ENCODE assay signal across 1 cellular context in the genomic region with DNA sequence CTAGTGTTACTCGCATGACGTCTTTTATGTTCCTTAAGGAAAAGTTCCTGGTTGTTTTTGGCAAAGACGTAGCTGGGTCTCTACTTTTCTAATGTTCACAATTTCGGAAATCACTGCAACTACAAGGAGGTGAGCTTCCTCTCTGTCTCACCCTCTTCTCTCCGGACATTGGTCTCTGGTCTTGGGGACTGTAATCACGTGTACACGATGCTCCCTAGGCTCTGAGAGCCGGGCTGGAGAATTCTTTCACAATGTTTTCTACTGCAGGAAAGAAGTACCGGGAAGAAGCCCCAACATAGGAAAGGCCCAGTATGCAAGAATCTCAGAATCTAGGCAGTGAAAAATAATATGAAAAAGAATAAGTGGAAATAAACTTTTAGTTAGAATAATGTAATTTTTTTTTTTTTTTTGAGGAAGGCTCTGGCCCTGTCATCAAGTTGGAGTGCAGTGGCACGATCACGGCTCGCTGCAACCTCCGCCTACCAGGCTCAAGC.
TF ChIP-seq lines count a peak whose summit lies in the region.

No MANE protein-coding gene starts in this region.

TF ChIP-seq in K562, 482 proteins besides CTCF, POLR2A, EP300 and RAD21 (continued from another document and continues in another):
- TF ChIP-seq, protein P1, sequence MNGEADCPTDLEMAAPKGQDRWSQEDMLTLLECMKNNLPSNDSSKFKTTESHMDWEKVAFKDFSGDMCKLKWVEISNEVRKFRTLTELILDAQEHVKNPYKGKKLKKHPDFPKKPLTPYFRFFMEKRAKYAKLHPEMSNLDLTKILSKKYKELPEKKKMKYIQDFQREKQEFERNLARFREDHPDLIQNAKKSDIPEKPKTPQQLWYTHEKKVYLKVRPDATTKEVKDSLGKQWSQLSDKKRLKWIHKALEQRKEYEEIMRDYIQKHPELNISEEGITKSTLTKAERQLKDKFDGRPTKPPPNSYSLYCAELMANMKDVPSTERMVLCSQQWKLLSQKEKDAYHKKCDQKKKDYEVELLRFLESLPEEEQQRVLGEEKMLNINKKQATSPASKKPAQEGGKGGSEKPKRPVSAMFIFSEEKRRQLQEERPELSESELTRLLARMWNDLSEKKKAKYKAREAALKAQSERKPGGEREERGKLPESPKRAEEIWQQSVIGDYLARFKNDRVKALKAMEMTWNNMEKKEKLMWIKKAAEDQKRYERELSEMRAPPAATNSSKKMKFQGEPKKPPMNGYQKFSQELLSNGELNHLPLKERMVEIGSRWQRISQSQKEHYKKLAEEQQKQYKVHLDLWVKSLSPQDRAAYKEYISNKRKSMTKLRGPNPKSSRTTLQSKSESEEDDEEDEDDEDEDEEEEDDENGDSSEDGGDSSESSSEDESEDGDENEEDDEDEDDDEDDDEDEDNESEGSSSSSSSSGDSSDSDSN (IDR thresholded peaks at IDR 0.05; ENCODE audit: borderline replicate concordance in 1 of 2, low read depth in 2 of 2, low read length in 2 of 2), result 0 out of 4 replicates have a peak, but pooled peaks of 1 of the 2 experiments have one; percentile 38
- TF ChIP-seq ILF3 (IDR thresholded peaks at IDR 0.05; ENCODE audit: borderline replicate concordance) (no peak), ZNF143 (CRISPR knock-in tag; IDR thresholded peaks at IDR 0.05) (no peak), MXI1 (IDR thresholded peaks at IDR 0.05; ENCODE audit: low read depth, low read length) (0 out of 2 replicates have a peak, but pooled peaks have one; percentile 48), DNMT1 (IDR thresholded peaks at IDR 0.05) (no peak), POLR2B (IDR thresholded peaks at IDR 0.05; ENCODE audit: low read depth, partially characterized antibody) (no peak), ZC3H11A (IDR thresholded peaks at IDR 0.05; ENCODE audit: low read depth, low read length) (no peak), CAMTA2 (CRISPR knock-in tag; conservative IDR thresholded peaks at IDR 0.05) (no peak), ZBTB1 (CRISPR knock-in tag; IDR thresholded peaks at IDR 0.05; ENCODE audit: borderline replicate concordance, low read depth) (no peak), MCM2 (IDR thresholded peaks at IDR 0.05; ENCODE audit: low read depth) (no peak), SMARCC2 (IDR thresholded peaks at IDR 0.05; ENCODE audit: low read depth) (peak; percentile 34; the same call in 1 of the 2 replicates), SMARCB1 (IDR thresholded peaks at IDR 0.05; ENCODE audit: insufficient read length, low read depth) (no peak), CEBPB (tag; IDR thresholded peaks at IDR 0.05) (peak; percentile 21; the same call in 1 of the 2 replicates), NR2F6 (CRISPR knock-in tag; IDR thresholded peaks at IDR 0.05) (no peak), FOXA3 (CRISPR knock-in tag; conservative IDR thresholded peaks at IDR 0.05 in 1 of 2, IDR thresholded peaks at IDR 0.05 in 1 of 2) (no peak), FOXJ2 (tag; IDR thresholded peaks at IDR 0.05) (0 out of 2 replicates have a peak, but pooled peaks have one; percentile 45), L3MBTL2 (IDR thresholded peaks at IDR 0.05) (peak; percentile 66)
- TF ChIP-seq, protein P2, sequence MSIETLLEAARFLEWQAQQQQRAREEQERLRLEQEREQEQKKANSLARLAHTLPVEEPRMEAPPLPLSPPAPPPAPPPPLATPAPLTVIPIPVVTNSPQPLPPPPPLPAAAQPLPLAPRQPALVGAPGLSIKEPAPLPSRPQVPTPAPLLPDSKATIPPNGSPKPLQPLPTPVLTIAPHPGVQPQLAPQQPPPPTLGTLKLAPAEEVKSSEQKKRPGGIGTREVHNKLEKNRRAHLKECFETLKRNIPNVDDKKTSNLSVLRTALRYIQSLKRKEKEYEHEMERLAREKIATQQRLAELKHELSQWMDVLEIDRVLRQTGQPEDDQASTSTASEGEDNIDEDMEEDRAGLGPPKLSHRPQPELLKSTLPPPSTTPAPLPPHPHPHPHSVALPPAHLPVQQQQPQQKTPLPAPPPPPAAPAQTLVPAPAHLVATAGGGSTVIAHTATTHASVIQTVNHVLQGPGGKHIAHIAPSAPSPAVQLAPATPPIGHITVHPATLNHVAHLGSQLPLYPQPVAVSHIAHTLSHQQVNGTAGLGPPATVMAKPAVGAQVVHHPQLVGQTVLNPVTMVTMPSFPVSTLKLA (conservative IDR thresholded peaks at IDR 0.05), result no peak; a peak in 2 of 4 replicates
- TF ChIP-seq, protein P3, sequence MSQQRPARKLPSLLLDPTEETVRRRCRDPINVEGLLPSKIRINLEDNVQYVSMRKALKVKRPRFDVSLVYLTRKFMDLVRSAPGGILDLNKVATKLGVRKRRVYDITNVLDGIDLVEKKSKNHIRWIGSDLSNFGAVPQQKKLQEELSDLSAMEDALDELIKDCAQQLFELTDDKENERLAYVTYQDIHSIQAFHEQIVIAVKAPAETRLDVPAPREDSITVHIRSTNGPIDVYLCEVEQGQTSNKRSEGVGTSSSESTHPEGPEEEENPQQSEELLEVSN (IDR thresholded peaks at IDR 0.05; ENCODE audit: borderline replicate concordance in 1 of 2, extremely low read depth in 1 of 2, insufficient read depth in 1 of 2, insufficient read length in 1 of 2, low read depth in 1 of 2, low read length in 1 of 2, poor library complexity in 1 of 2, severe bottlenecking in 1 of 2), result peak in 1 of 2 experiments; percentile 37
- TF ChIP-seq, protein P4, sequence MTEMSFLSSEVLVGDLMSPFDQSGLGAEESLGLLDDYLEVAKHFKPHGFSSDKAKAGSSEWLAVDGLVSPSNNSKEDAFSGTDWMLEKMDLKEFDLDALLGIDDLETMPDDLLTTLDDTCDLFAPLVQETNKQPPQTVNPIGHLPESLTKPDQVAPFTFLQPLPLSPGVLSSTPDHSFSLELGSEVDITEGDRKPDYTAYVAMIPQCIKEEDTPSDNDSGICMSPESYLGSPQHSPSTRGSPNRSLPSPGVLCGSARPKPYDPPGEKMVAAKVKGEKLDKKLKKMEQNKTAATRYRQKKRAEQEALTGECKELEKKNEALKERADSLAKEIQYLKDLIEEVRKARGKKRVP (CRISPR knock-in tag; IDR thresholded peaks at IDR 0.05), result no peak
- TF ChIP-seq, protein P5, sequence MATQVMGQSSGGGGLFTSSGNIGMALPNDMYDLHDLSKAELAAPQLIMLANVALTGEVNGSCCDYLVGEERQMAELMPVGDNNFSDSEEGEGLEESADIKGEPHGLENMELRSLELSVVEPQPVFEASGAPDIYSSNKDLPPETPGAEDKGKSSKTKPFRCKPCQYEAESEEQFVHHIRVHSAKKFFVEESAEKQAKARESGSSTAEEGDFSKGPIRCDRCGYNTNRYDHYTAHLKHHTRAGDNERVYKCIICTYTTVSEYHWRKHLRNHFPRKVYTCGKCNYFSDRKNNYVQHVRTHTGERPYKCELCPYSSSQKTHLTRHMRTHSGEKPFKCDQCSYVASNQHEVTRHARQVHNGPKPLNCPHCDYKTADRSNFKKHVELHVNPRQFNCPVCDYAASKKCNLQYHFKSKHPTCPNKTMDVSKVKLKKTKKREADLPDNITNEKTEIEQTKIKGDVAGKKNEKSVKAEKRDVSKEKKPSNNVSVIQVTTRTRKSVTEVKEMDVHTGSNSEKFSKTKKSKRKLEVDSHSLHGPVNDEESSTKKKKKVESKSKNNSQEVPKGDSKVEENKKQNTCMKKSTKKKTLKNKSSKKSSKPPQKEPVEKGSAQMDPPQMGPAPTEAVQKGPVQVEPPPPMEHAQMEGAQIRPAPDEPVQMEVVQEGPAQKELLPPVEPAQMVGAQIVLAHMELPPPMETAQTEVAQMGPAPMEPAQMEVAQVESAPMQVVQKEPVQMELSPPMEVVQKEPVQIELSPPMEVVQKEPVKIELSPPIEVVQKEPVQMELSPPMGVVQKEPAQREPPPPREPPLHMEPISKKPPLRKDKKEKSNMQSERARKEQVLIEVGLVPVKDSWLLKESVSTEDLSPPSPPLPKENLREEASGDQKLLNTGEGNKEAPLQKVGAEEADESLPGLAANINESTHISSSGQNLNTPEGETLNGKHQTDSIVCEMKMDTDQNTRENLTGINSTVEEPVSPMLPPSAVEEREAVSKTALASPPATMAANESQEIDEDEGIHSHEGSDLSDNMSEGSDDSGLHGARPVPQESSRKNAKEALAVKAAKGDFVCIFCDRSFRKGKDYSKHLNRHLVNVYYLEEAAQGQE (CRISPR knock-in tag; IDR thresholded peaks at IDR 0.05; ENCODE audit: low read depth), result no peak
- TF ChIP-seq, protein P6, sequence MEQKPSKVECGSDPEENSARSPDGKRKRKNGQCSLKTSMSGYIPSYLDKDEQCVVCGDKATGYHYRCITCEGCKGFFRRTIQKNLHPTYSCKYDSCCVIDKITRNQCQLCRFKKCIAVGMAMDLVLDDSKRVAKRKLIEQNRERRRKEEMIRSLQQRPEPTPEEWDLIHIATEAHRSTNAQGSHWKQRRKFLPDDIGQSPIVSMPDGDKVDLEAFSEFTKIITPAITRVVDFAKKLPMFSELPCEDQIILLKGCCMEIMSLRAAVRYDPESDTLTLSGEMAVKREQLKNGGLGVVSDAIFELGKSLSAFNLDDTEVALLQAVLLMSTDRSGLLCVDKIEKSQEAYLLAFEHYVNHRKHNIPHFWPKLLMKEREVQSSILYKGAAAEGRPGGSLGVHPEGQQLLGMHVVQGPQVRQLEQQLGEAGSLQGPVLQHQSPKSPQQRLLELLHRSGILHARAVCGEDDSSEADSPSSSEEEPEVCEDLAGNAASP (IDR thresholded peaks at IDR 0.05), result no peak
- TF ChIP-seq, protein P7, sequence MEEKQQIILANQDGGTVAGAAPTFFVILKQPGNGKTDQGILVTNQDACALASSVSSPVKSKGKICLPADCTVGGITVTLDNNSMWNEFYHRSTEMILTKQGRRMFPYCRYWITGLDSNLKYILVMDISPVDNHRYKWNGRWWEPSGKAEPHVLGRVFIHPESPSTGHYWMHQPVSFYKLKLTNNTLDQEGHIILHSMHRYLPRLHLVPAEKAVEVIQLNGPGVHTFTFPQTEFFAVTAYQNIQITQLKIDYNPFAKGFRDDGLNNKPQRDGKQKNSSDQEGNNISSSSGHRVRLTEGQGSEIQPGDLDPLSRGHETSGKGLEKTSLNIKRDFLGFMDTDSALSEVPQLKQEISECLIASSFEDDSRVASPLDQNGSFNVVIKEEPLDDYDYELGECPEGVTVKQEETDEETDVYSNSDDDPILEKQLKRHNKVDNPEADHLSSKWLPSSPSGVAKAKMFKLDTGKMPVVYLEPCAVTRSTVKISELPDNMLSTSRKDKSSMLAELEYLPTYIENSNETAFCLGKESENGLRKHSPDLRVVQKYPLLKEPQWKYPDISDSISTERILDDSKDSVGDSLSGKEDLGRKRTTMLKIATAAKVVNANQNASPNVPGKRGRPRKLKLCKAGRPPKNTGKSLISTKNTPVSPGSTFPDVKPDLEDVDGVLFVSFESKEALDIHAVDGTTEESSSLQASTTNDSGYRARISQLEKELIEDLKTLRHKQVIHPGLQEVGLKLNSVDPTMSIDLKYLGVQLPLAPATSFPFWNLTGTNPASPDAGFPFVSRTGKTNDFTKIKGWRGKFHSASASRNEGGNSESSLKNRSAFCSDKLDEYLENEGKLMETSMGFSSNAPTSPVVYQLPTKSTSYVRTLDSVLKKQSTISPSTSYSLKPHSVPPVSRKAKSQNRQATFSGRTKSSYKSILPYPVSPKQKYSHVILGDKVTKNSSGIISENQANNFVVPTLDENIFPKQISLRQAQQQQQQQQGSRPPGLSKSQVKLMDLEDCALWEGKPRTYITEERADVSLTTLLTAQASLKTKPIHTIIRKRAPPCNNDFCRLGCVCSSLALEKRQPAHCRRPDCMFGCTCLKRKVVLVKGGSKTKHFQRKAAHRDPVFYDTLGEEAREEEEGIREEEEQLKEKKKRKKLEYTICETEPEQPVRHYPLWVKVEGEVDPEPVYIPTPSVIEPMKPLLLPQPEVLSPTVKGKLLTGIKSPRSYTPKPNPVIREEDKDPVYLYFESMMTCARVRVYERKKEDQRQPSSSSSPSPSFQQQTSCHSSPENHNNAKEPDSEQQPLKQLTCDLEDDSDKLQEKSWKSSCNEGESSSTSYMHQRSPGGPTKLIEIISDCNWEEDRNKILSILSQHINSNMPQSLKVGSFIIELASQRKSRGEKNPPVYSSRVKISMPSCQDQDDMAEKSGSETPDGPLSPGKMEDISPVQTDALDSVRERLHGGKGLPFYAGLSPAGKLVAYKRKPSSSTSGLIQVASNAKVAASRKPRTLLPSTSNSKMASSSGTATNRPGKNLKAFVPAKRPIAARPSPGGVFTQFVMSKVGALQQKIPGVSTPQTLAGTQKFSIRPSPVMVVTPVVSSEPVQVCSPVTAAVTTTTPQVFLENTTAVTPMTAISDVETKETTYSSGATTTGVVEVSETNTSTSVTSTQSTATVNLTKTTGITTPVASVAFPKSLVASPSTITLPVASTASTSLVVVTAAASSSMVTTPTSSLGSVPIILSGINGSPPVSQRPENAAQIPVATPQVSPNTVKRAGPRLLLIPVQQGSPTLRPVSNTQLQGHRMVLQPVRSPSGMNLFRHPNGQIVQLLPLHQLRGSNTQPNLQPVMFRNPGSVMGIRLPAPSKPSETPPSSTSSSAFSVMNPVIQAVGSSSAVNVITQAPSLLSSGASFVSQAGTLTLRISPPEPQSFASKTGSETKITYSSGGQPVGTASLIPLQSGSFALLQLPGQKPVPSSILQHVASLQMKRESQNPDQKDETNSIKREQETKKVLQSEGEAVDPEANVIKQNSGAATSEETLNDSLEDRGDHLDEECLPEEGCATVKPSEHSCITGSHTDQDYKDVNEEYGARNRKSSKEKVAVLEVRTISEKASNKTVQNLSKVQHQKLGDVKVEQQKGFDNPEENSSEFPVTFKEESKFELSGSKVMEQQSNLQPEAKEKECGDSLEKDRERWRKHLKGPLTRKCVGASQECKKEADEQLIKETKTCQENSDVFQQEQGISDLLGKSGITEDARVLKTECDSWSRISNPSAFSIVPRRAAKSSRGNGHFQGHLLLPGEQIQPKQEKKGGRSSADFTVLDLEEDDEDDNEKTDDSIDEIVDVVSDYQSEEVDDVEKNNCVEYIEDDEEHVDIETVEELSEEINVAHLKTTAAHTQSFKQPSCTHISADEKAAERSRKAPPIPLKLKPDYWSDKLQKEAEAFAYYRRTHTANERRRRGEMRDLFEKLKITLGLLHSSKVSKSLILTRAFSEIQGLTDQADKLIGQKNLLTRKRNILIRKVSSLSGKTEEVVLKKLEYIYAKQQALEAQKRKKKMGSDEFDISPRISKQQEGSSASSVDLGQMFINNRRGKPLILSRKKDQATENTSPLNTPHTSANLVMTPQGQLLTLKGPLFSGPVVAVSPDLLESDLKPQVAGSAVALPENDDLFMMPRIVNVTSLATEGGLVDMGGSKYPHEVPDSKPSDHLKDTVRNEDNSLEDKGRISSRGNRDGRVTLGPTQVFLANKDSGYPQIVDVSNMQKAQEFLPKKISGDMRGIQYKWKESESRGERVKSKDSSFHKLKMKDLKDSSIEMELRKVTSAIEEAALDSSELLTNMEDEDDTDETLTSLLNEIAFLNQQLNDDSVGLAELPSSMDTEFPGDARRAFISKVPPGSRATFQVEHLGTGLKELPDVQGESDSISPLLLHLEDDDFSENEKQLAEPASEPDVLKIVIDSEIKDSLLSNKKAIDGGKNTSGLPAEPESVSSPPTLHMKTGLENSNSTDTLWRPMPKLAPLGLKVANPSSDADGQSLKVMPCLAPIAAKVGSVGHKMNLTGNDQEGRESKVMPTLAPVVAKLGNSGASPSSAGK (IDR thresholded peaks at IDR 0.05), result peak; percentile 67; the same call in 1 of the 2 replicates
